In the genomic region with DNA sequence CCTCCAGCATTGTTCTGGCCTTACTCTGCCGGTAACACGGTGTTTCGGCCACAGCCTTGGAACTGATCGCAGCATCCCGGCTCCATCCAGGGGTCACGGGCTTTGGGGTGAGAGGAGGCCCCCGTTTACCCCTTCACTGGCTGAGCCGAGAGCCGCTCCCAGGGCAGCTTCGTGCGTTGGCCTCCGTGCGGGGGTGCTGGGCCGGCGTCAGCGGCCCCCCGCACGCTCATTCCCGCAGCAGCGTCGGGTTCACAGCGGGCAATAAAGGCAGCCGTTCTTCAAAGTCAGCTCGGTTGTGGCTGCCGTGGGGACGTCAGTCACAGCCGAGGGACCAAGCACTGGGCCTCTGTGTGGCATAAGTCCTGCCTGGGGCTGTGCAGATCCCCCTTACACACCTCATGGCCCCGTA, we compare ENCODE assay signal across 30 cellular contexts.
"Had no signal": no experiment of that assay in that cellular context is flagged by ENCODE, and none has a peak within 500 bp of the region (broad histone marks: within the 10 kb centered on the region; RNA-seq: fewer than 3 reads in every experiment).

No MANE protein-coding gene starts in this region.

- H3K27ac ChIP-seq: brain microvascular endothelial cell, gastroesophageal sphincter, neutrophil, pancreas, prostate gland, skin epidermis, tibial artery had no signal

- H3K27me3 ChIP-seq: brain microvascular endothelial cell, neutrophil, pancreas had no signal

- H3K27ac Mint-ChIP-seq: activated B cell treated with CpG ODN at 0.5 μM for 24 hours; activated CD4-positive, alpha-beta T cell treated with anti-CD3 and anti-CD28 coated beads for 36 hours; activated naive CD4-positive, alpha-beta T cell treated with anti-CD3 and anti-CD28 coated beads for 36 hours; activated naive CD8-positive, alpha-beta T cell treated with anti-CD3 and anti-CD28 coated beads for 36 hours; activated T-cell treated with anti-CD3 and anti-CD28 coated beads, Interleukin-2, amount 50 U/mL, for 72 hours; effector memory CD8-positive, alpha-beta T cell; nephron; stimulated activated memory B cell treated with anti-CD40 and anti-IgM and Interleukin-4, amounts not matched to agents 10 μg/mL and 1 μg/mL and 100 μg/mL, for 72 hours; stimulated activated naive CD8-positive, alpha-beta T cell treated with anti-CD3 and anti-CD28 coated beads, Interleukin-15, amount 100 ng/mL, for 72 hours; T-helper 17 cell had no signal

- H3K9me3 ChIP-seq: gastroesophageal sphincter, neutrophil, pancreas, prostate gland, tibial artery had no signal

- H3K4me1 ChIP-seq: pancreas, prostate gland, tibial artery had no signal

- H3K36me3 ChIP-seq: brain microvascular endothelial cell, gastroesophageal sphincter, neutrophil, pancreas, prostate gland, tibial artery had no signal

- ATAC-seq: activated CD4-positive, alpha-beta T cell treated with anti-CD3 and anti-CD28 coated beads for 36 hours; activated T-cell treated with anti-CD3 and anti-CD28 coated beads, Interleukin-2, amount 50 U/mL, for 72 hours; effector memory CD8-positive, alpha-beta T cell; gastroesophageal sphincter; left lobe of liver; pancreas; sciatic nerve; stimulated activated memory B cell treated with anti-CD40 and anti-IgM and Interleukin-4, amounts not matched to agents 10 μg/mL and 1 μg/mL and 100 μg/mL, for 72 hours; stimulated activated naive CD8-positive, alpha-beta T cell treated with anti-CD3 and anti-CD28 coated beads, Interleukin-15, amount 100 ng/mL, for 72 hours; T-helper 17 cell had no signal

- DNase-seq: activated B cell treated with CpG ODN at 0.5 μM for 24 hours; activated CD4-positive, alpha-beta T cell treated with anti-CD3 and anti-CD28 coated beads for 36 hours; activated CD4-positive, alpha-beta T cell treated with anti-CD3 and anti-CD28 coated beads, Interleukin-2, amount 50 U/mL, for 4 hours; activated naive CD4-positive, alpha-beta T cell treated with anti-CD3 and anti-CD28 coated beads for 36 hours; activated naive CD8-positive, alpha-beta T cell treated with anti-CD3 and anti-CD28 coated beads for 36 hours; activated T-cell treated with anti-CD3 and anti-CD28 coated beads for 4 hours; activated T-cell treated with anti-CD3 and anti-CD28 coated beads, Interleukin-2, amount 50 U/mL, for 72 hours; amniotic stem cell; brain microvascular endothelial cell; cortex of kidney; effector memory CD8-positive, alpha-beta T cell; hippocampal formation; kidney glomerular epithelial cell; retina; stimulated activated CD4-positive, alpha-beta T cell treated with anti-CD3 and anti-CD28 coated beads, Interleukin-4, amount 100 ng/mL, for 4 hours; stimulated activated CD8-positive, alpha-beta memory T cell treated with anti-CD3 and anti-CD28 coated beads, Interleukin-4, amount 100 ng/mL, for 48 hours; stimulated activated naive CD8-positive, alpha-beta T cell treated with anti-CD3 and anti-CD28 coated beads, Interleukin-15, amount 100 ng/mL, for 72 hours; T-helper 17 cell; T1000; tibial artery had no signal

- H3K9me3 Mint-ChIP-seq: activated naive CD4-positive, alpha-beta T cell treated with anti-CD3 and anti-CD28 coated beads for 36 hours had no signal

- H3K4me3 ChIP-seq: gastroesophageal sphincter, lung, pancreas, prostate gland, skin epidermis, tibial artery had no signal

- H3K4me3 Mint-ChIP-seq: activated B cell treated with CpG ODN at 0.5 μM for 24 hours; activated CD4-positive, alpha-beta T cell treated with anti-CD3 and anti-CD28 coated beads for 36 hours; activated naive CD4-positive, alpha-beta T cell treated with anti-CD3 and anti-CD28 coated beads for 36 hours; activated naive CD8-positive, alpha-beta T cell treated with anti-CD3 and anti-CD28 coated beads for 36 hours; activated T-cell treated with anti-CD3 and anti-CD28 coated beads, Interleukin-2, amount 50 U/mL, for 72 hours; effector memory CD8-positive, alpha-beta T cell; nephron; stimulated activated memory B cell treated with anti-CD40 and anti-IgM and Interleukin-4, amounts not matched to agents 10 μg/mL and 1 μg/mL and 100 μg/mL, for 72 hours; stimulated activated naive CD8-positive, alpha-beta T cell treated with anti-CD3 and anti-CD28 coated beads, Interleukin-15, amount 100 ng/mL, for 72 hours; T-helper 17 cell had no signal

- H3K27me3 Mint-ChIP-seq: activated B cell treated with CpG ODN at 0.5 μM for 24 hours; activated CD4-positive, alpha-beta T cell treated with anti-CD3 and anti-CD28 coated beads for 36 hours; activated naive CD8-positive, alpha-beta T cell treated with anti-CD3 and anti-CD28 coated beads for 36 hours; effector memory CD8-positive, alpha-beta T cell; stimulated activated memory B cell treated with anti-CD40 and anti-IgM and Interleukin-4, amounts not matched to agents 10 μg/mL and 1 μg/mL and 100 μg/mL, for 72 hours; stimulated activated naive CD8-positive, alpha-beta T cell treated with anti-CD3 and anti-CD28 coated beads, Interleukin-15, amount 100 ng/mL, for 72 hours; T-helper 17 cell had no signal
